Comparison of ENCODE assay signal across 11 cellular contexts in the genomic region with DNA sequence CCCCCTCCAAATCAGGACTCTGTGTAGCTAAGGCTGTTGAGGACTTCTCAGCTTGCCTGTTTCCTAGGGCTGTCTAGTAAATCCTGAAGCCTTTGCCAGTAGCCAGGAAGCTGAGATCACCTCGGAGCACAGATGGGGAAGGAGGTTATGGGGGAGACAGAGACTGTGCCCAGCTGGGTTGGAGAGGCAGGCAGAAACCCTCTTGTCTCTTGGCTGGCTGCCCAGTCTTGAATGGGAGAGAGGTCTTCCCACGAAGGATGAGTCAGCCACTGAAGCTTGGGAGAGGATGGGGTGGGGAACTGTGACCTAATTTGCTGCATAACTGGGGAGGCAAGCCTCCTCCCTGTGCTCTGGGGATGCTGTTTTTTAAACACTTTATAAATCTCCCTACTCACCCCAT.
DNase-seq lines count a peak whose midpoint lies in the region; ATAC-seq and TF ChIP-seq lines count a peak whose summit lies in the region.
"Had no signal": no experiment of that assay in that cellular context is flagged by ENCODE, and none has a peak within 500 bp of the region (broad histone marks: within the 10 kb centered on the region; RNA-seq: fewer than 3 reads in every experiment).

No MANE protein-coding gene starts in this region.

- peaks cover 2% of the 10 kb centered on the region for H3K9me3 Mint-ChIP-seq in CD4-positive, alpha-beta T cell
- no peaks in the 10 kb centered on the region for H3K9me3 Mint-ChIP-seq in activated T-cell treated with anti-CD3 and anti-CD28 coated beads, Interleukin-2, amount 50 U/mL, for 24 hours

- no peaks in the 10 kb centered on the region for H3K36me3 Mint-ChIP-seq in CD4-positive, alpha-beta T cell (ENCODE audit: low read depth)
- H3K36me3 Mint-ChIP-seq in activated T-cell treated with anti-CD3 and anti-CD28 coated beads, Interleukin-2, amount 50 U/mL, for 24 hours (ENCODE audit: low read depth): no peaks in the 10 kb centered on the region

- intact Hi-C loops in CD4-positive, alpha-beta T cell (cut with DNase I, micrococcal nuclease): no loop called here

- no peak overlapping the region for H3K27ac ChIP-seq in SJSA1
- H3K27ac ChIP-seq in CD4-positive, alpha-beta T cell (ENCODE audit: low read depth, low read length): no peak overlapping the region
- H3K27ac ChIP-seq: neutrophil had no signal

- no peak overlapping the region for H3K27ac Mint-ChIP-seq in CD4-positive, alpha-beta T cell
- no peak overlapping the region for H3K27ac Mint-ChIP-seq in activated T-cell treated with anti-CD3 and anti-CD28 coated beads, Interleukin-2, amount 50 U/mL, for 24 hours

- H3K9me3 ChIP-seq in SJSA1 (replicated peaks): no peaks in the 10 kb centered on the region; the same call in 1 of the 2 replicates
- H3K9me3 ChIP-seq in CD4-positive, alpha-beta T cell (ENCODE audit: control insufficient read depth, low read length): no peaks in the 10 kb centered on the region
- H3K9me3 ChIP-seq: neutrophil had no signal

- peaks cover 11% of the 10 kb centered on the region for H3K27me3 Mint-ChIP-seq in CD4-positive, alpha-beta T cell
- peaks cover 1% of the 10 kb centered on the region for H3K27me3 Mint-ChIP-seq in activated T-cell treated with anti-CD3 and anti-CD28 coated beads, Interleukin-2, amount 50 U/mL, for 24 hours

- DNase-seq in D341Med (ENCODE audit: low spot score): peak; percentile 73
- peak; percentile 93 for DNase-seq in NCI-H1105 treated with DMSO at 0.1 percent for 48 hours (lab: John Stamatoyannopoulos, UW)
- DNase-seq in SJSA1 (ENCODE audit: low read depth in 1 of 2, low spot score in 2 of 2): peak; percentile 1 to 45
- peak; percentile 87 for DNase-seq in kidney glomerular epithelial cell (lab: John Stamatoyannopoulos, UW)
- no peak for DNase-seq in CD4-positive, alpha-beta T cell
- DNase-seq in dedifferentiated amniotic fluid mesenchymal stem cell (ENCODE audit: extremely low spot score): no peak
- DNase-seq in activated T-cell treated with anti-CD3 and anti-CD28 coated beads, Interleukin-2, amount 50 U/mL, for 24 hours: no peak
- DNase-seq: GOT3, NCI-H526 had no signal

- H3K27me3 ChIP-seq in SJSA1 (replicated peaks): no peaks in the 10 kb centered on the region
- H3K27me3 ChIP-seq in CD4-positive, alpha-beta T cell (ENCODE audit: control insufficient read depth, insufficient read depth, low read length): no peaks in the 10 kb centered on the region
- H3K27me3 ChIP-seq: neutrophil had no signal

- no peak overlapping the region for H3K4me3 ChIP-seq in SJSA1

- CTCF ChIA-PET in CD4-positive, alpha-beta T cell (lab: Charles Lee): no interaction called here

- H3K4me1 Mint-ChIP-seq in CD4-positive, alpha-beta T cell (ENCODE audit: low read depth): no peaks in the 10 kb centered on the region
- H3K4me1 Mint-ChIP-seq in activated T-cell treated with anti-CD3 and anti-CD28 coated beads, Interleukin-2, amount 50 U/mL, for 24 hours (ENCODE audit: low read depth): no peaks in the 10 kb centered on the region

- ATAC-seq in CD4-positive, alpha-beta T cell (ENCODE audit: poor library complexity): no peak
- no peak for ATAC-seq in GM19397 (IDR thresholded peaks at IDR 0.05; ENCODE audit: unreplicated experiment)

- POLR2A ChIA-PET in CD4-positive, alpha-beta T cell (lab: Charles Lee): no interaction called here

- no peaks in the 10 kb centered on the region for H3K4me1 ChIP-seq in SJSA1 (replicated peaks)

- no peak overlapping the region for H3K4me3 Mint-ChIP-seq in CD4-positive, alpha-beta T cell
- H3K4me3 Mint-ChIP-seq in activated T-cell treated with anti-CD3 and anti-CD28 coated beads, Interleukin-2, amount 50 U/mL, for 24 hours: no peak overlapping the region

- no peaks in the 10 kb centered on the region for H3K36me3 ChIP-seq in SJSA1
- H3K36me3 ChIP-seq: neutrophil had no signal

- no peak for TF ChIP-seq CTCF in CD4-positive, alpha-beta T cell (IDR thresholded peaks at IDR 0.05)

Comparison
In these comparisons a context has a peak if more than half of its experiments do, and no peak if none do; other contexts are left out.
1. DNase-seq: peak in D341Med (single experiment), NCI-H1105 treated with DMSO at 0.1 percent for 48 hours (single experiment), SJSA1 (2 of 2) and kidney glomerular epithelial cell (single experiment); none in CD4-positive, alpha-beta T cell (0 of 10), dedifferentiated amniotic fluid mesenchymal stem cell (single experiment) and activated T-cell treated with anti-CD3 and anti-CD28 coated beads, Interleukin-2, amount 50 U/mL, for 24 hours (single experiment).